Comparison of ENCODE assay signal across 25 cellular contexts in genomic region chr9:128792978-128793686, GRCh38. TPM values are rescaled to one million over a fixed set of nuclear protein-coding genes. Genes with fewer than 3 reads are reported as not detected.
DNase-seq lines count a peak whose midpoint lies in the region; ATAC-seq, FAIRE-seq and TF ChIP-seq lines count a peak whose summit lies in the region.
"Had no signal": no experiment of that assay in that cellular context is flagged by ENCODE, and none has a peak within 500 bp of the region (broad histone marks: within the 10 kb centered on the region; RNA-seq: fewer than 3 reads in every experiment).

No MANE protein-coding gene starts in this region.

- H3K4me3 ChIP-seq in pancreas: no peak overlapping the region
- H3K4me3 ChIP-seq: GM23248, HAP-1, PC-9 had no signal

- H3K9me3 Mint-ChIP-seq in activated T-cell treated with anti-CD3 and anti-CD28 coated beads, Interleukin-2, amount 50 U/mL, for 24 hours: no peaks in the 10 kb centered on the region
- H3K9me3 Mint-ChIP-seq: CD4-positive, CD25-positive, alpha-beta regulatory T cell had no signal

- intact Hi-C loops in pancreas (cut with DNase I): no loop called here

- H3K9me3 ChIP-seq in pancreas: no peaks in the 10 kb centered on the region
- H3K9me3 ChIP-seq: BE2C, Caco-2, HAP-1 had no signal

- H3K27me3 Mint-ChIP-seq in activated T-cell treated with anti-CD3 and anti-CD28 coated beads, Interleukin-2, amount 50 U/mL, for 24 hours: no peaks in the 10 kb centered on the region
- H3K27me3 Mint-ChIP-seq: CD4-positive, CD25-positive, alpha-beta regulatory T cell had no signal

- 40% methylated on average over 8 of the region's 8 CpGs for WGBS in pancreas, 2 donors

- POLR2A ChIA-PET in RWPE1 (lab: Yijun Ruan, JAX; ENCODE audit: low non-redundant PET): no interaction called here

- CTCF ChIA-PET in RWPE1 (lab: Yijun Ruan, JAX): interaction anchor here (0.7 kb wide), 1 partner anchor 25 kb away, joined by 3 read pairs; no protein-coding TSS in a partner anchor

- H3K36me3 Mint-ChIP-seq in activated T-cell treated with anti-CD3 and anti-CD28 coated beads, Interleukin-2, amount 50 U/mL, for 24 hours (ENCODE audit: low read depth): peaks cover 82% of the 10 kb centered on the region

- peaks cover 2 to 14% (median 3%) of the 10 kb centered on the region in 3 donors for H3K4me1 ChIP-seq in pancreas
- H3K4me1 ChIP-seq: BE2C, Caco-2, HAP-1 had no signal

- ATAC-seq in esophagus mucosa (peak; percentile 53), pancreas (peak; percentile 71 to 89 (median 76))

- in situ Hi-C loops in KBM-7 (cut with MboI; ENCODE audit: low pct_unique_long_range_greater_than_20kb, low sequenced_read_pairs): no loop called here

- H3K36me3 ChIP-seq in pancreas: peaks cover 0 to 15% (median 4%) of the 10 kb centered on the region in 3 donors

- no peak for FAIRE-seq in pancreas (lab: Jason Lieb, UNC)
- FAIRE-seq: A204.1 had no signal

- DNase-seq in activated T-cell treated with anti-CD3 and anti-CD28 coated beads, Interleukin-2, amount 50 U/mL, for 24 hours: no peak
- DNase-seq in activated T-cell treated with anti-CD3 and anti-CD28 coated beads for 4 hours (no peak), RWPE1 (ENCODE audit: low spot score) (no peak), pancreas (peak in 4 of 6 donors; percentile 41 to 59 (median 49)), KBM-7 (no peak), NCI-H1694 (lab: John Stamatoyannopoulos, UW) (no peak)
- DNase-seq in effector CD8-positive, alpha-beta T cell (lab: John Stamatoyannopoulos, UW): no peak
- DNase-seq: BE2C; Caco-2; CD4-positive, CD25-positive, alpha-beta regulatory T cell; DMS153; GDM1; GM23248; IMR-90; Karpas-422; NCI-H1048; NCI-H1436 treated with DMSO at 0.1 percent for 48 hours; NCI-H2029 treated with DMSO at 0.1 percent for 48 hours; NCI-H2171; NCI-H526; PC-9 had no signal

- TF ChIP-seq CTCF in RWPE1 (conservative IDR thresholded peaks at IDR 0.05; ENCODE audit: low read depth): no peak
- no peak for TF ChIP-seq CTCF in pancreas (IDR thresholded peaks at IDR 0.05)

- peaks cover 15% of the 10 kb centered on the region for H3K4me1 Mint-ChIP-seq in activated T-cell treated with anti-CD3 and anti-CD28 coated beads, Interleukin-2, amount 50 U/mL, for 24 hours (ENCODE audit: low read depth)

- H3K27me3 ChIP-seq in pancreas: no peaks in the 10 kb centered on the region
- H3K27me3 ChIP-seq: BE2C had no signal

- H3K27ac ChIP-seq in RWPE1: peak overlapping the region; percentile 3; the same call in 1 of the 2 replicates
- peak overlapping the region in 2 of 4 donors; percentile 15 to 33 for H3K27ac ChIP-seq in pancreas
- H3K27ac ChIP-seq: GM23248, HL-60, PC-9 had no signal

- H3K4me3 Mint-ChIP-seq in activated T-cell treated with anti-CD3 and anti-CD28 coated beads, Interleukin-2, amount 50 U/mL, for 24 hours: no peak overlapping the region

- H3K27ac Mint-ChIP-seq in activated T-cell treated with anti-CD3 and anti-CD28 coated beads, Interleukin-2, amount 50 U/mL, for 24 hours: peak overlapping the region; percentile 80

RNA-seq across cellular contexts. Expression of gene TBC1D13, which starts 6.1 kb away (rescaled TPM):
- total RNA-seq in esophagus mucosa (15.5 TPM), pancreas (10 to 100 TPM; 10.9 to 18.5 (median 12.7) TPM)
- 10 to 100 TPM; 15.7 to 17.2 TPM for polyA plus RNA-seq in pancreas

RNA-seq across cellular contexts. Expression of gene ZER1, which starts 21.4 kb away (rescaled TPM):
- total RNA-seq in esophagus mucosa: 23.2 TPM
- total RNA-seq in pancreas: 10 to 100 TPM; 15.8 to 23.4 (median 17.9) TPM
- 10 to 100 TPM; 16.9 to 22.6 TPM for polyA plus RNA-seq in pancreas

RNA-seq across cellular contexts. Expression of gene ENDOG, which starts 25.2 kb away (rescaled TPM):
- total RNA-seq in esophagus mucosa (26.6 TPM), pancreas (10 to 100 TPM; 12.2 to 23.0 (median 14.3) TPM)
- 10 to 100 TPM; 14.0 to 16.0 TPM for polyA plus RNA-seq in pancreas

RNA-seq across cellular contexts. Expression of gene SPOUT1, which starts 36.5 kb away (rescaled TPM):
- 42.6 TPM for total RNA-seq in esophagus mucosa
- total RNA-seq in pancreas: 10 to 100 TPM; 14.8 to 28.0 (median 20.6) TPM
- 10 to 100 TPM; 28.8 to 32.8 TPM for polyA plus RNA-seq in pancreas

Comparison
In these comparisons a context has a peak if more than half of its experiments do, and no peak if none do; other contexts are left out.
1. DNase-seq: peak in pancreas (4 of 6); none in activated T-cell treated with anti-CD3 and anti-CD28 coated beads, Interleukin-2, amount 50 U/mL, for 24 hours (single experiment), activated T-cell treated with anti-CD3 and anti-CD28 coated beads for 4 hours (single experiment), RWPE1 (single experiment), KBM-7 (single experiment), NCI-H1694 (single experiment) and effector CD8-positive, alpha-beta T cell (single experiment).